ENCODE assay signal across 14 cellular contexts in genomic region chr2:161165266-161165665, GRCh38. TPM values are rescaled to one million over a fixed set of nuclear protein-coding genes. Genes with fewer than 3 reads are reported as not detected.
A peak's percentile ranks its signal among the peaks of the same experiment; 100 is the strongest.
DNase-seq lines count a peak whose midpoint lies in the region; ATAC-seq, FAIRE-seq and TF ChIP-seq lines count a peak whose summit lies in the region.
"Had no signal": no experiment of that assay in that cellular context is flagged by ENCODE, and none has a peak within 500 bp of the region (broad histone marks: within the 10 kb centered on the region; RNA-seq: fewer than 3 reads in every experiment).

No MANE protein-coding gene starts in this region.

- no peak overlapping the region for H3K27ac Mint-ChIP-seq in stimulated activated naive B cell treated with anti-CD40 and anti-IgM and Interleukin-4, amounts not matched to agents 10 μg/mL and 1 μg/mL and 100 μg/mL, for 72 hours
- H3K27ac Mint-ChIP-seq: nephron had no signal

- H3K4me3 ChIP-seq in astrocyte of the spinal cord (ENCODE audit: low read depth, low read length), result no peak overlapping the region

- no peak for FAIRE-seq in HTR-8/SVneo (lab: Jason Lieb, UNC)

- H3K27me3 Mint-ChIP-seq in stimulated activated naive B cell treated with anti-CD40 and anti-IgM and Interleukin-4, amounts not matched to agents 10 μg/mL and 1 μg/mL and 100 μg/mL, for 72 hours, result no peaks in the 10 kb centered on the region

- H3K4me3 Mint-ChIP-seq in stimulated activated naive B cell treated with anti-CD40 and anti-IgM and Interleukin-4, amounts not matched to agents 10 μg/mL and 1 μg/mL and 100 μg/mL, for 72 hours, result peak overlapping the region in 1 of 2 donors; percentile 48
- H3K4me3 Mint-ChIP-seq: nephron had no signal

- peaks cover 37 to 59% of the 10 kb centered on the region in 2 donors for H3K36me3 Mint-ChIP-seq in stimulated activated naive B cell treated with anti-CD40 and anti-IgM and Interleukin-4, amounts not matched to agents 10 μg/mL and 1 μg/mL and 100 μg/mL, for 72 hours

- peaks cover 50 to 92% of the 10 kb centered on the region in 2 donors for H3K4me1 Mint-ChIP-seq in stimulated activated naive B cell treated with anti-CD40 and anti-IgM and Interleukin-4, amounts not matched to agents 10 μg/mL and 1 μg/mL and 100 μg/mL, for 72 hours

- DNase-seq in AG20443 (ENCODE audit: low spot score) (peak; percentile 43), HTR-8/SVneo (ENCODE audit: insufficient read length, low spot score) (peak; percentile 9), astrocyte of the spinal cord (ENCODE audit: low read depth, low spot score) (peak; percentile 69), myocyte (ENCODE audit: low read depth) (peak; percentile 53), NCI-H2081 treated with DMSO at 0.1 percent for 48 hours (lab: John Stamatoyannopoulos, UW) (no peak)
- no peak for DNase-seq in stimulated activated naive B cell treated with anti-CD40 and anti-IgM and Interleukin-4, amounts not matched to agents 10 μg/mL and 1 μg/mL and 100 μg/mL, for 72 hours
- DNase-seq: central memory CD4-positive, alpha-beta T cell; DND-41; hypothalamus; NCI-H1694; stimulated activated CD4-positive, alpha-beta T cell treated with anti-CD3 and anti-CD28 coated beads, Interleukin-2, amount 100 ng/mL, for 48 hours had no signal

- ATAC-seq in esophagus mucosa (no peak), GM19035 (IDR thresholded peaks at IDR 0.05; ENCODE audit: unreplicated experiment) (no peak)
- no peak for ATAC-seq in stimulated activated naive B cell treated with anti-CD40 and anti-IgM and Interleukin-4, amounts not matched to agents 10 μg/mL and 1 μg/mL and 100 μg/mL, for 72 hours (replicated peaks)

- in situ Hi-C loops in astrocyte of the spinal cord (cut with HindIII; ENCODE audit: low sequenced_read_pairs), result no loop called here

- H3K9me3 Mint-ChIP-seq in stimulated activated naive B cell treated with anti-CD40 and anti-IgM and Interleukin-4, amounts not matched to agents 10 μg/mL and 1 μg/mL and 100 μg/mL, for 72 hours, result no peaks in the 10 kb centered on the region
- H3K9me3 Mint-ChIP-seq: nephron had no signal

- TF ChIP-seq CTCF in astrocyte of the spinal cord (IDR thresholded peaks at IDR 0.05; ENCODE audit: low read depth, low read length), result no peak

RNA-seq across cellular contexts. Expression of gene TANK, which starts 5.0 kb away (rescaled TPM):
- 73.2 and 74.6 TPM in 2 replicates for total RNA-seq in myocyte
- 35.1 TPM for polyA plus RNA-seq in myocyte (2012)
- 37.0 TPM for total RNA-seq in esophagus mucosa

Comparison
In these comparisons a context has a peak if more than half of its experiments do, and no peak if none do; other contexts are left out.
1. DNase-seq: peak in AG20443 (single experiment), HTR-8/SVneo (single experiment), astrocyte of the spinal cord (single experiment) and myocyte (single experiment); none in NCI-H2081 treated with DMSO at 0.1 percent for 48 hours (single experiment) and stimulated activated naive B cell treated with anti-CD40 and anti-IgM and Interleukin-4, amounts not matched to agents 10 μg/mL and 1 μg/mL and 100 μg/mL, for 72 hours (single experiment).